1 cellular context compared by ENCODE assay signal in the genomic region with DNA sequence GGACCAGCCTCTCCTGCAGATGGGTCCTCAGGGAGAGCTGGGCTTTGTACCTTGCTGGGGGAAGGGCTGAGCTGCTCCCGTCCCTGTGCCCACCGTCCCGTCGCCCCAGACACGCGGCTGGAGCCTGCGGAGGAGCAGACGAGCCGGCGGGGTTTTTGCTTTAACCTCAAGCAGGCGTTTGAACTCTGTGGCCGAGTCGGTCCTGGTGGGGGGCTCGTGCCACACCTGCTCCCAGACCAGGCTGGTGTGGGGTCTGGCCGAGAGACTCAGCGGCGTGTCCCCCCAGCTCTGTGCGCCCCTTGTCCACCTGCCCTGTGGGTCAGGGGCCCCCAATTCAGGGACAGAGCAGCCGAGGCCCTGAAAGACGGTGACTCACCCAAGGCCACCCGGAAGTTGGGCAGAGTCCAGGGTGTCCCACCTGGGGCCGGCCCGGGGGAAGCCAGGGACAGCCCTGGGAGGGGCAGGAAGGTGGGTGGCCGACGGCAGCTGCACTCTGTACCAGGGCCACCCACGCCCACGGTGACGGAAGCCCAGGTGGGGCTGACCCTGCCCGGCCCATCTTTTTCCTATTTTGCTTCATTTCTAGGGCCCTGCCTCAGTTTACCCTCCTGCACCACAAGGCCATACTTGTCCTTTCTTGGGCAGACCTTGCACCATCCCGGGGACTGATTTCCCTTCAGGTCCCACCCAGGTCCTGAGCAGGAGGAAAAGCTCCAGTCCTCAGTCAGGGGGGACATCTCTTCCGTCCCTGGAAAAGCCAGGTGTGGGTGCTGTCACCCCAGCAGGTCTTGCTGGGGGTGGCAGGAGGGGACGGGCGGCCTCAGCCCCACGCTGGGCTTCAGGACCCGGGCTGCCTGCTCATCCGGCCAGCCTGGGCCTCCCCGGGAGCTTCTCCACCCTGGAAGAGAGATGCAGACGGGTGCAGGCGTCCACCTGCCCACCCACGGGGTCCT.
A peak's percentile ranks its signal among the peaks of the same experiment; 100 is the strongest.
TF ChIP-seq lines count a peak whose summit lies in the region.

No MANE protein-coding gene starts in this region.

TF ChIP-seq in HepG2, 621 proteins besides CTCF, POLR2A, EP300 and RAD21 (continued from another document and continues in another):
- TF ChIP-seq, protein P1, sequence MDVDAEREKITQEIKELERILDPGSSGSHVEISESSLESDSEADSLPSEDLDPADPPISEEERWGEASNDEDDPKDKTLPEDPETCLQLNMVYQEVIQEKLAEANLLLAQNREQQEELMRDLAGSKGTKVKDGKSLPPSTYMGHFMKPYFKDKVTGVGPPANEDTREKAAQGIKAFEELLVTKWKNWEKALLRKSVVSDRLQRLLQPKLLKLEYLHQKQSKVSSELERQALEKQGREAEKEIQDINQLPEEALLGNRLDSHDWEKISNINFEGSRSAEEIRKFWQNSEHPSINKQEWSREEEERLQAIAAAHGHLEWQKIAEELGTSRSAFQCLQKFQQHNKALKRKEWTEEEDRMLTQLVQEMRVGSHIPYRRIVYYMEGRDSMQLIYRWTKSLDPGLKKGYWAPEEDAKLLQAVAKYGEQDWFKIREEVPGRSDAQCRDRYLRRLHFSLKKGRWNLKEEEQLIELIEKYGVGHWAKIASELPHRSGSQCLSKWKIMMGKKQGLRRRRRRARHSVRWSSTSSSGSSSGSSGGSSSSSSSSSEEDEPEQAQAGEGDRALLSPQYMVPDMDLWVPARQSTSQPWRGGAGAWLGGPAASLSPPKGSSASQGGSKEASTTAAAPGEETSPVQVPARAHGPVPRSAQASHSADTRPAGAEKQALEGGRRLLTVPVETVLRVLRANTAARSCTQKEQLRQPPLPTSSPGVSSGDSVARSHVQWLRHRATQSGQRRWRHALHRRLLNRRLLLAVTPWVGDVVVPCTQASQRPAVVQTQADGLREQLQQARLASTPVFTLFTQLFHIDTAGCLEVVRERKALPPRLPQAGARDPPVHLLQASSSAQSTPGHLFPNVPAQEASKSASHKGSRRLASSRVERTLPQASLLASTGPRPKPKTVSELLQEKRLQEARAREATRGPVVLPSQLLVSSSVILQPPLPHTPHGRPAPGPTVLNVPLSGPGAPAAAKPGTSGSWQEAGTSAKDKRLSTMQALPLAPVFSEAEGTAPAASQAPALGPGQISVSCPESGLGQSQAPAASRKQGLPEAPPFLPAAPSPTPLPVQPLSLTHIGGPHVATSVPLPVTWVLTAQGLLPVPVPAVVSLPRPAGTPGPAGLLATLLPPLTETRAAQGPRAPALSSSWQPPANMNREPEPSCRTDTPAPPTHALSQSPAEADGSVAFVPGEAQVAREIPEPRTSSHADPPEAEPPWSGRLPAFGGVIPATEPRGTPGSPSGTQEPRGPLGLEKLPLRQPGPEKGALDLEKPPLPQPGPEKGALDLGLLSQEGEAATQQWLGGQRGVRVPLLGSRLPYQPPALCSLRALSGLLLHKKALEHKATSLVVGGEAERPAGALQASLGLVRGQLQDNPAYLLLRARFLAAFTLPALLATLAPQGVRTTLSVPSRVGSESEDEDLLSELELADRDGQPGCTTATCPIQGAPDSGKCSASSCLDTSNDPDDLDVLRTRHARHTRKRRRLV (CRISPR knock-in tag; IDR thresholded peaks at IDR 0.05): peak; percentile 86; the same call in 1 of the 2 replicates
- TF ChIP-seq ZNF317 (CRISPR knock-in tag; IDR thresholded peaks at IDR 0.05): no peak
- TF ChIP-seq ZNF788 (CRISPR knock-in tag; IDR thresholded peaks at IDR 0.05; ENCODE audit: borderline replicate concordance): peak; percentile 82
- TF ChIP-seq GATAD2A (CRISPR knock-in tag; IDR thresholded peaks at IDR 0.05): peak; percentile 93
- 0 out of 2 replicates have a peak, but pooled peaks have one; percentile 80 for TF ChIP-seq ZSCAN20 (CRISPR knock-in tag; IDR thresholded peaks at IDR 0.05; ENCODE audit: borderline replicate concordance)
- peak; percentile 74; the same call in 1 of the 2 replicates for TF ChIP-seq MED13 (CRISPR knock-in tag; IDR thresholded peaks at IDR 0.05)
- no peak for TF ChIP-seq RAD51 (IDR thresholded peaks at IDR 0.05; ENCODE audit: borderline replicate concordance)
- TF ChIP-seq, protein P2, sequence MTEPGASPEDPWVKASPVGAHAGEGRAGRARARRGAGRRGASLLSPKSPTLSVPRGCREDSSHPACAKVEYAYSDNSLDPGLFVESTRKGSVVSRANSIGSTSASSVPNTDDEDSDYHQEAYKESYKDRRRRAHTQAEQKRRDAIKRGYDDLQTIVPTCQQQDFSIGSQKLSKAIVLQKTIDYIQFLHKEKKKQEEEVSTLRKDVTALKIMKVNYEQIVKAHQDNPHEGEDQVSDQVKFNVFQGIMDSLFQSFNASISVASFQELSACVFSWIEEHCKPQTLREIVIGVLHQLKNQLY (CRISPR knock-in tag; IDR thresholded peaks at IDR 0.05): 0 out of 2 replicates have a peak, but pooled peaks have one; percentile 15
- TF ChIP-seq ZMYM3 (CRISPR knock-in tag; IDR thresholded peaks at IDR 0.05): peak; percentile 76; the same call in 1 of the 2 replicates
- peak; percentile 97 for TF ChIP-seq ZNF746 (CRISPR knock-in tag; IDR thresholded peaks at IDR 0.05)
- TF ChIP-seq SPEN (CRISPR knock-in tag; IDR thresholded peaks at IDR 0.05; ENCODE audit: low read depth): peak; percentile 93
- TF ChIP-seq, protein P3, sequence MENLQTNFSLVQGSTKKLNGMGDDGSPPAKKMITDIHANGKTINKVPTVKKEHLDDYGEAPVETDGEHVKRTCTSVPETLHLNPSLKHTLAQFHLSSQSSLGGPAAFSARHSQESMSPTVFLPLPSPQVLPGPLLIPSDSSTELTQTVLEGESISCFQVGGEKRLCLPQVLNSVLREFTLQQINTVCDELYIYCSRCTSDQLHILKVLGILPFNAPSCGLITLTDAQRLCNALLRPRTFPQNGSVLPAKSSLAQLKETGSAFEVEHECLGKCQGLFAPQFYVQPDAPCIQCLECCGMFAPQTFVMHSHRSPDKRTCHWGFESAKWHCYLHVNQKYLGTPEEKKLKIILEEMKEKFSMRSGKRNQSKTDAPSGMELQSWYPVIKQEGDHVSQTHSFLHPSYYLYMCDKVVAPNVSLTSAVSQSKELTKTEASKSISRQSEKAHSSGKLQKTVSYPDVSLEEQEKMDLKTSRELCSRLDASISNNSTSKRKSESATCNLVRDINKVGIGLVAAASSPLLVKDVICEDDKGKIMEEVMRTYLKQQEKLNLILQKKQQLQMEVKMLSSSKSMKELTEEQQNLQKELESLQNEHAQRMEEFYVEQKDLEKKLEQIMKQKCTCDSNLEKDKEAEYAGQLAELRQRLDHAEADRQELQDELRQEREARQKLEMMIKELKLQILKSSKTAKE (CRISPR knock-in tag; IDR thresholded peaks at IDR 0.05; ENCODE audit: borderline replicate concordance): peak; percentile 93
- TF ChIP-seq, protein P4, sequence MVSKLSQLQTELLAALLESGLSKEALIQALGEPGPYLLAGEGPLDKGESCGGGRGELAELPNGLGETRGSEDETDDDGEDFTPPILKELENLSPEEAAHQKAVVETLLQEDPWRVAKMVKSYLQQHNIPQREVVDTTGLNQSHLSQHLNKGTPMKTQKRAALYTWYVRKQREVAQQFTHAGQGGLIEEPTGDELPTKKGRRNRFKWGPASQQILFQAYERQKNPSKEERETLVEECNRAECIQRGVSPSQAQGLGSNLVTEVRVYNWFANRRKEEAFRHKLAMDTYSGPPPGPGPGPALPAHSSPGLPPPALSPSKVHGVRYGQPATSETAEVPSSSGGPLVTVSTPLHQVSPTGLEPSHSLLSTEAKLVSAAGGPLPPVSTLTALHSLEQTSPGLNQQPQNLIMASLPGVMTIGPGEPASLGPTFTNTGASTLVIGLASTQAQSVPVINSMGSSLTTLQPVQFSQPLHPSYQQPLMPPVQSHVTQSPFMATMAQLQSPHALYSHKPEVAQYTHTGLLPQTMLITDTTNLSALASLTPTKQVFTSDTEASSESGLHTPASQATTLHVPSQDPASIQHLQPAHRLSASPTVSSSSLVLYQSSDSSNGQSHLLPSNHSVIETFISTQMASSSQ (IDR thresholded peaks at IDR 0.05; ENCODE audit: low read depth): 0 out of 2 replicates have a peak, but pooled peaks have one; percentile 35
- TF ChIP-seq, protein P4 (CRISPR knock-in tag; IDR thresholded peaks at IDR 0.05; ENCODE audit: borderline replicate concordance): peak; percentile 64
- TF ChIP-seq PITX1 (CRISPR knock-in tag; IDR thresholded peaks at IDR 0.05): no peak; the same call in 1 of the 2 replicates
- TF ChIP-seq ZNF329 (CRISPR knock-in tag; IDR thresholded peaks at IDR 0.05; ENCODE audit: low read depth): 0 out of 2 replicates have a peak, but pooled peaks have one; percentile 65
- TF ChIP-seq TBX2 (CRISPR knock-in tag; IDR thresholded peaks at IDR 0.05; ENCODE audit: borderline replicate concordance): peak; percentile 91
- TF ChIP-seq, protein P5, sequence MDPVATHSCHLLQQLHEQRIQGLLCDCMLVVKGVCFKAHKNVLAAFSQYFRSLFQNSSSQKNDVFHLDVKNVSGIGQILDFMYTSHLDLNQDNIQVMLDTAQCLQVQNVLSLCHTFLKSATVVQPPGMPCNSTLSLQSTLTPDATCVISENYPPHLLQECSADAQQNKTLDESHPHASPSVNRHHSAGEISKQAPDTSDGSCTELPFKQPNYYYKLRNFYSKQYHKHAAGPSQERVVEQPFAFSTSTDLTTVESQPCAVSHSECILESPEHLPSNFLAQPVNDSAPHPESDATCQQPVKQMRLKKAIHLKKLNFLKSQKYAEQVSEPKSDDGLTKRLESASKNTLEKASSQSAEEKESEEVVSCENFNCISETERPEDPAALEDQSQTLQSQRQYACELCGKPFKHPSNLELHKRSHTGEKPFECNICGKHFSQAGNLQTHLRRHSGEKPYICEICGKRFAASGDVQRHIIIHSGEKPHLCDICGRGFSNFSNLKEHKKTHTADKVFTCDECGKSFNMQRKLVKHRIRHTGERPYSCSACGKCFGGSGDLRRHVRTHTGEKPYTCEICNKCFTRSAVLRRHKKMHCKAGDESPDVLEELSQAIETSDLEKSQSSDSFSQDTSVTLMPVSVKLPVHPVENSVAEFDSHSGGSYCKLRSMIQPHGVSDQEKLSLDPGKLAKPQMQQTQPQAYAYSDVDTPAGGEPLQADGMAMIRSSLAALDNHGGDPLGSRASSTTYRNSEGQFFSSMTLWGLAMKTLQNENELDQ (CRISPR knock-in tag; IDR thresholded peaks at IDR 0.05; ENCODE audit: borderline replicate concordance): no peak
- TF ChIP-seq PHF5A (CRISPR knock-in tag; IDR thresholded peaks at IDR 0.05; ENCODE audit: low read depth, unreplicated experiment): no peak
- TF ChIP-seq, protein P6, sequence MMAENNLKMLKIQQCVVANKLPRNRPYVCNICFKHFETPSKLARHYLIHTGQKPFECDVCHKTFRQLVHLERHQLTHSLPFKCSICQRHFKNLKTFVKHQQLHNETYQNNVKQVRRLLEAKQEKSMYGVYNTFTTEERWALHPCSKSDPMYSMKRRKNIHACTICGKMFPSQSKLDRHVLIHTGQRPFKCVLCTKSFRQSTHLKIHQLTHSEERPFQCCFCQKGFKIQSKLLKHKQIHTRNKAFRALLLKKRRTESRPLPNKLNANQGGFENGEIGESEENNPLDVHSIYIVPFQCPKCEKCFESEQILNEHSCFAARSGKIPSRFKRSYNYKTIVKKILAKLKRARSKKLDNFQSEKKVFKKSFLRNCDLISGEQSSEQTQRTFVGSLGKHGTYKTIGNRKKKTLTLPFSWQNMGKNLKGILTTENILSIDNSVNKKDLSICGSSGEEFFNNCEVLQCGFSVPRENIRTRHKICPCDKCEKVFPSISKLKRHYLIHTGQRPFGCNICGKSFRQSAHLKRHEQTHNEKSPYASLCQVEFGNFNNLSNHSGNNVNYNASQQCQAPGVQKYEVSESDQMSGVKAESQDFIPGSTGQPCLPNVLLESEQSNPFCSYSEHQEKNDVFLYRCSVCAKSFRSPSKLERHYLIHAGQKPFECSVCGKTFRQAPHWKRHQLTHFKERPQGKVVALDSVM (CRISPR knock-in tag; IDR thresholded peaks at IDR 0.05): peak; percentile 62
- TF ChIP-seq ZNF564 (CRISPR knock-in tag; IDR thresholded peaks at IDR 0.05): peak; percentile 64; the same call in 1 of the 2 replicates
- 0 out of 2 replicates have a peak, but pooled peaks have one; percentile 7 for TF ChIP-seq ZMYM2 (CRISPR knock-in tag; IDR thresholded peaks at IDR 0.05)
- TF ChIP-seq MED1 (CRISPR knock-in tag; IDR thresholded peaks at IDR 0.05): peak; percentile 98
- TF ChIP-seq SRSF9 (IDR thresholded peaks at IDR 0.05; ENCODE audit: borderline replicate concordance, insufficient read depth, low read depth, low read length, poor library complexity, severe bottlenecking): no peak
- TF ChIP-seq, protein P7, sequence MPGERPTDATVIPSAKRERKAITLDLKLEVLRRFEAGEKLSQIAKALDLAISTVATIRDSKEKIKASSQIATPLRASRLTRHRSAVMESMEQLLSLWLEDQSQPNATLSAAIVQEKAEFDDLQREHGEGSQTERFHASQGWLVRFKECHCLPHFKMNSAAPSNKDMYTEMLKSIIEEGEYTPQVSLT (CRISPR knock-in tag; IDR thresholded peaks at IDR 0.05; ENCODE audit: borderline replicate concordance, low read depth): peak; percentile 79; the same call in 1 of the 2 replicates
- TF ChIP-seq ZBTB38 (CRISPR knock-in tag; IDR thresholded peaks at IDR 0.05): peak; percentile 87
- TF ChIP-seq HOXA3 (CRISPR knock-in tag; IDR thresholded peaks at IDR 0.05): peak; percentile 86
- TF ChIP-seq PTBP1 (IDR thresholded peaks at IDR 0.05; ENCODE audit: low read depth, low read length, poor library complexity, severe bottlenecking): no peak
- TF ChIP-seq KDM3A (CRISPR knock-in tag; IDR thresholded peaks at IDR 0.05; ENCODE audit: low read depth): peak; percentile 85; the same call in 1 of the 2 replicates
- peak; percentile 93 for TF ChIP-seq JUNB (CRISPR knock-in tag; IDR thresholded peaks at IDR 0.05; ENCODE audit: borderline replicate concordance)
- TF ChIP-seq, protein P8, sequence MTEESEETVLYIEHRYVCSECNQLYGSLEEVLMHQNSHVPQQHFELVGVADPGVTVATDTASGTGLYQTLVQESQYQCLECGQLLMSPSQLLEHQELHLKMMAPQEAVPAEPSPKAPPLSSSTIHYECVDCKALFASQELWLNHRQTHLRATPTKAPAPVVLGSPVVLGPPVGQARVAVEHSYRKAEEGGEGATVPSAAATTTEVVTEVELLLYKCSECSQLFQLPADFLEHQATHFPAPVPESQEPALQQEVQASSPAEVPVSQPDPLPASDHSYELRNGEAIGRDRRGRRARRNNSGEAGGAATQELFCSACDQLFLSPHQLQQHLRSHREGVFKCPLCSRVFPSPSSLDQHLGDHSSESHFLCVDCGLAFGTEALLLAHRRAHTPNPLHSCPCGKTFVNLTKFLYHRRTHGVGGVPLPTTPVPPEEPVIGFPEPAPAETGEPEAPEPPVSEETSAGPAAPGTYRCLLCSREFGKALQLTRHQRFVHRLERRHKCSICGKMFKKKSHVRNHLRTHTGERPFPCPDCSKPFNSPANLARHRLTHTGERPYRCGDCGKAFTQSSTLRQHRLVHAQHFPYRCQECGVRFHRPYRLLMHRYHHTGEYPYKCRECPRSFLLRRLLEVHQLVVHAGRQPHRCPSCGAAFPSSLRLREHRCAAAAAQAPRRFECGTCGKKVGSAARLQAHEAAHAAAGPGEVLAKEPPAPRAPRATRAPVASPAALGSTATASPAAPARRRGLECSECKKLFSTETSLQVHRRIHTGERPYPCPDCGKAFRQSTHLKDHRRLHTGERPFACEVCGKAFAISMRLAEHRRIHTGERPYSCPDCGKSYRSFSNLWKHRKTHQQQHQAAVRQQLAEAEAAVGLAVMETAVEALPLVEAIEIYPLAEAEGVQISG (CRISPR knock-in tag; IDR thresholded peaks at IDR 0.05): peak; percentile 74
